In genomic region chr4:82450966-82451755, GRCh38 we compare ENCODE assay signal across 1 cellular context.
TF ChIP-seq lines count a peak whose summit lies in the region.

No MANE protein-coding gene starts in this region.

TF ChIP-seq in SK-N-SH, 30 proteins besides CTCF, POLR2A, EP300 and RAD21 (continued from another document):
- no peak for TF ChIP-seq ZBTB33 (IDR thresholded peaks at IDR 0.05; ENCODE audit: borderline replicate concordance, low read depth)
- TF ChIP-seq RCOR1 (IDR thresholded peaks at IDR 0.05; ENCODE audit: low read length): peak; percentile 51; the same call in 1 of the 2 replicates
- TF ChIP-seq YY1 (IDR thresholded peaks at IDR 0.05; ENCODE audit: low read depth): no peak
- peak; percentile 57 for TF ChIP-seq GATA2 (CRISPR knock-in tag; IDR thresholded peaks at IDR 0.05)
